ENCODE assay signal across 16 cellular contexts in genomic region chr12:96371138-96371786, GRCh38. TPM values are rescaled to one million over a fixed set of nuclear protein-coding genes. Genes with fewer than 3 reads are reported as not detected.
A peak's percentile ranks its signal among the peaks of the same experiment; 100 is the strongest.
DNase-seq lines count a peak whose midpoint lies in the region; ATAC-seq, FAIRE-seq and TF ChIP-seq lines count a peak whose summit lies in the region.
"Had no signal": no experiment of that assay in that cellular context is flagged by ENCODE, and none has a peak within 500 bp of the region (broad histone marks: within the 10 kb centered on the region; RNA-seq: fewer than 3 reads in every experiment).

No MANE protein-coding gene starts in this region.

- no peaks in the 10 kb centered on the region for H3K9me1 ChIP-seq in K562 (ENCODE audit: control insufficient read depth, insufficient read depth, low read length)

- CTCF ChIA-PET in K562 (lab: Yijun Ruan, JAX; ENCODE audit: low intra/inter-chr PET ratio), result no interaction called here

- POLR2A ChIA-PET in K562 (lab: Yijun Ruan, JAX), result interaction anchor here (0.6 to 2.2 kb wide), 7 partner anchors 10 to 109 kb away, joined by 3 to 11 read pairs (median 4); partner anchors contain the start of gene CDK17

- H3K4me2 ChIP-seq in K562 (ENCODE audit: insufficient read depth, low read length), result no peak overlapping the region; the same call in 1 of the 2 replicates

- TF ChIP-seq RAD21 in K562 (CRISPR knock-in tag; conservative IDR thresholded peaks at IDR 0.05 in 1 of 2, IDR thresholded peaks at IDR 0.05 in 1 of 2), result no peak

- peaks cover 6% of the 10 kb centered on the region for H3K36me3 Mint-ChIP-seq in activated naive CD8-positive, alpha-beta T cell
- peaks cover 16% of the 10 kb centered on the region for H3K36me3 Mint-ChIP-seq in activated naive CD8-positive, alpha-beta T cell treated with anti-CD3 and anti-CD28 coated beads for 36 hours
- peaks cover 1% of the 10 kb centered on the region for H3K36me3 Mint-ChIP-seq in memory B cell

- H3K4me3 ChIP-seq in K562 (no peak overlapping the region), subcutaneous abdominal adipose tissue (ENCODE audit: low read depth in 1 of 5, low read length in 5 of 5) (no peak overlapping the region), vagina (no peak overlapping the region)
- H3K4me3 ChIP-seq: body of pancreas had no signal

- H3K9me3 ChIP-seq in K562 (replicated peaks; ENCODE audit: control insufficient read depth, insufficient read depth, low read depth, low read length) (no peaks in the 10 kb centered on the region), subcutaneous abdominal adipose tissue (ENCODE audit: control insufficient read depth in 5 of 5, low read length in 5 of 5) (no peaks in the 10 kb centered on the region), vagina (no peaks in the 10 kb centered on the region)
- H3K9me3 ChIP-seq: body of pancreas had no signal

- H3K4me1 ChIP-seq in K562 (replicated peaks in 1 of 2; ENCODE audit: control insufficient read depth in 2 of 2, insufficient read depth in 2 of 2, low read length in 2 of 2) (peaks cover 14 to 47% of the 10 kb centered on the region in 2 experiments), subcutaneous abdominal adipose tissue (ENCODE audit: control insufficient read depth in 5 of 5, insufficient read depth in 5 of 5, low read length in 5 of 5) (peaks cover 5 to 59% (median 31%) of the 10 kb centered on the region in 5 donors), vagina (peaks cover 76% of the 10 kb centered on the region)

- no peaks in the 10 kb centered on the region for H4K20me1 ChIP-seq in K562 (replicated peaks; ENCODE audit: control insufficient read depth, insufficient read depth, low read length)

- H3K27me3 ChIP-seq in K562 (ENCODE audit: control insufficient read depth in 2 of 2, insufficient read depth in 2 of 2, low read length in 2 of 2), result no peaks in the 10 kb centered on the region
- H3K27me3 ChIP-seq in subcutaneous abdominal adipose tissue (ENCODE audit: control insufficient read depth in 5 of 5, insufficient read depth in 4 of 5, low read length in 5 of 5), result no peaks in the 10 kb centered on the region
- no peaks in the 10 kb centered on the region for H3K27me3 ChIP-seq in vagina
- H3K27me3 ChIP-seq: body of pancreas had no signal

- ATAC-seq in K562, result peak; percentile 59
- ATAC-seq in memory B cell (ENCODE audit: low read depth), result no peak
- no peak for ATAC-seq in GM19455 (IDR thresholded peaks at IDR 0.05; ENCODE audit: unreplicated experiment)
- ATAC-seq: body of pancreas, left cardiac atrium, Right ventricle myocardium inferior had no signal

- no peak overlapping the region for H2AFZ ChIP-seq in K562 (ENCODE audit: low read depth, low read length)

- peak; percentile 37 for FAIRE-seq in K562 (lab: Jason Lieb, UNC)

- TF ChIP-seq POLR2A in K562 (conservative IDR thresholded peaks at IDR 0.05), result no peak
- TF ChIP-seq POLR2A in vagina (IDR thresholded peaks at IDR 0.05), result no peak

- no peaks in the 10 kb centered on the region for H3K36me3 ChIP-seq in K562 (ENCODE audit: control insufficient read depth, insufficient read depth, low read length)
- no peaks in the 10 kb centered on the region for H3K36me3 ChIP-seq in subcutaneous abdominal adipose tissue (ENCODE audit: control insufficient read depth in 5 of 5, insufficient read depth in 5 of 5, low read length in 5 of 5)
- no peaks in the 10 kb centered on the region for H3K36me3 ChIP-seq in vagina

- TF ChIP-seq EP300 in K562 (IDR thresholded peaks at IDR 0.05; ENCODE audit: low read length), result peak; percentile 34; the same call in 1 of the 2 replicates

- peaks cover 96% of the 10 kb centered on the region for H3K79me2 ChIP-seq in K562 (ENCODE audit: control insufficient read depth, insufficient read depth, low read length)

- H3K4me1 Mint-ChIP-seq in activated naive CD8-positive, alpha-beta T cell (ENCODE audit: low read depth), result peaks cover 83% of the 10 kb centered on the region
- peaks cover 63% of the 10 kb centered on the region for H3K4me1 Mint-ChIP-seq in activated naive CD8-positive, alpha-beta T cell treated with anti-CD3 and anti-CD28 coated beads for 36 hours
- peaks cover 50% of the 10 kb centered on the region for H3K4me1 Mint-ChIP-seq in memory B cell

- WGBS in K562 (ENCODE audit: insufficient coverage, low coverage, missing lambda C conversion rate), result 10% methylated on average over 5 of the region's 5 CpGs

- TF ChIP-seq CTCF in K562 (IDR thresholded peaks at IDR 0.05 in 2 of 3, conservative IDR thresholded peaks at IDR 0.05 in 1 of 3; ENCODE audit: insufficient read depth in 2 of 3, low read depth in 1 of 3, low read length in 3 of 3), result no peak
- TF ChIP-seq CTCF in vagina (IDR thresholded peaks at IDR 0.05), result no peak

- peak overlapping the region; percentile 68 for H3K27ac Mint-ChIP-seq in activated naive CD8-positive, alpha-beta T cell
- no peak overlapping the region for H3K27ac Mint-ChIP-seq in activated naive CD8-positive, alpha-beta T cell treated with anti-CD3 and anti-CD28 coated beads for 36 hours
- peak overlapping the region; percentile 66 for H3K27ac Mint-ChIP-seq in memory B cell
- H3K27ac Mint-ChIP-seq: activated naive CD4-positive, alpha-beta T cell treated with anti-CD3 and anti-CD28 coated beads for 36 hours; T-helper 1 cell treated with Interleukin-12 subunit alpha and Interleukin-12 subunit beta and Interleukin-4 antibody, amounts not matched to agents 30 μg/mL and 1 μg/mL, for 36 hours had no signal

- peak overlapping the region; percentile 56; the same call in 1 of the 3 replicates for H3K27ac ChIP-seq in K562 (ENCODE audit: extremely low read depth, low read depth, low read length)
- H3K27ac ChIP-seq in subcutaneous abdominal adipose tissue (ENCODE audit: low read depth, low read length), result peak overlapping the region; percentile 33
- no peak overlapping the region for H3K27ac ChIP-seq in vagina

- no peak overlapping the region for H3K4me3 Mint-ChIP-seq in activated naive CD8-positive, alpha-beta T cell
- no peak overlapping the region for H3K4me3 Mint-ChIP-seq in activated naive CD8-positive, alpha-beta T cell treated with anti-CD3 and anti-CD28 coated beads for 36 hours
- no peak overlapping the region for H3K4me3 Mint-ChIP-seq in memory B cell
- H3K4me3 Mint-ChIP-seq: activated naive CD4-positive, alpha-beta T cell treated with anti-CD3 and anti-CD28 coated beads for 36 hours; T-helper 1 cell treated with Interleukin-12 subunit alpha and Interleukin-12 subunit beta and Interleukin-4 antibody, amounts not matched to agents 30 μg/mL and 1 μg/mL, for 36 hours had no signal

- no TSS peak for BruUV-seq in K562 (replicated peaks; lab: Mats Ljungman, UMichigan)

- H3K27me3 Mint-ChIP-seq in activated naive CD8-positive, alpha-beta T cell, result no peaks in the 10 kb centered on the region
- H3K27me3 Mint-ChIP-seq in activated naive CD8-positive, alpha-beta T cell treated with anti-CD3 and anti-CD28 coated beads for 36 hours, result no peaks in the 10 kb centered on the region
- no peaks in the 10 kb centered on the region for H3K27me3 Mint-ChIP-seq in memory B cell
- H3K27me3 Mint-ChIP-seq: CD8-positive, alpha-beta memory T cell had no signal

- no peak for DNase-seq in activated naive CD8-positive, alpha-beta T cell treated with anti-CD3 and anti-CD28 coated beads for 36 hours
- DNase-seq in K562 (ENCODE audit: extremely low read depth in 1 of 4, low spot score in 3 of 4), result peak in 1 of 4 experiments; percentile 85
- no peak for DNase-seq in memory B cell (ENCODE audit: low spot score in 2 of 2)
- no peak for DNase-seq in vagina (ENCODE audit: extremely low spot score in 2 of 2)
- no peak for DNase-seq in LoVo (ENCODE audit: low spot score)
- DNase-seq: activated naive CD4-positive, alpha-beta T cell treated with anti-CD3 and anti-CD28 coated beads for 36 hours; body of pancreas; CD8-positive, alpha-beta memory T cell; left cardiac atrium; NCI-H1048; NCI-H2171 had no signal

- H3K9me3 Mint-ChIP-seq in activated naive CD8-positive, alpha-beta T cell (ENCODE audit: low read depth), result no peaks in the 10 kb centered on the region
- H3K9me3 Mint-ChIP-seq in activated naive CD8-positive, alpha-beta T cell treated with anti-CD3 and anti-CD28 coated beads for 36 hours, result no peaks in the 10 kb centered on the region
- H3K9me3 Mint-ChIP-seq in memory B cell, result no peaks in the 10 kb centered on the region
- H3K9me3 Mint-ChIP-seq: activated naive CD4-positive, alpha-beta T cell treated with anti-CD3 and anti-CD28 coated beads for 36 hours; CD8-positive, alpha-beta memory T cell; T-helper 1 cell treated with Interleukin-12 subunit alpha and Interleukin-12 subunit beta and Interleukin-4 antibody, amounts not matched to agents 30 μg/mL and 1 μg/mL, for 36 hours had no signal

- intact Hi-C loops in K562 (cut with micrococcal nuclease), result loop anchor here (10.0 kb wide), 1 partner anchor 56 kb away; no protein-coding TSS in a partner anchor
- intact Hi-C loops in vagina (cut with DNase I), result no loop called here

- in situ Hi-C loops in K562 (cut with MboI), result no loop called here

- H3K9ac ChIP-seq in K562 (ENCODE audit: insufficient read depth in 1 of 2, low read depth in 2 of 2, low read length in 2 of 2), result no peak overlapping the region
- no peak overlapping the region for H3K9ac ChIP-seq in subcutaneous abdominal adipose tissue (ENCODE audit: low read length in 5 of 5)

TF ChIP-seq in K562, 482 proteins besides CTCF, POLR2A, EP300 and RAD21 (continues in another document):
- TF ChIP-seq RHOXF2B (CRISPR knock-in tag; conservative IDR thresholded peaks at IDR 0.05), result no peak
- no peak for TF ChIP-seq ZNF445 (CRISPR knock-in tag; IDR thresholded peaks at IDR 0.05; ENCODE audit: low read depth)
- no peak for TF ChIP-seq TEAD1 (CRISPR knock-in tag; IDR thresholded peaks at IDR 0.05)

RNA-seq across cellular contexts. Expression of gene CDK17, which starts 29.0 kb away (rescaled TPM):
- total RNA-seq in activated naive CD8-positive, alpha-beta T cell treated with anti-CD3 and anti-CD28 coated beads for 36 hours, result 10 to 100 TPM; 30.1 to 31.7 TPM
- 65.9 and 172 TPM in 2 replicates for total RNA-seq in K562 (2011; cell fraction: chromatin; rRNA removed; ENCODE audit: low replicate concordance)
- total RNA-seq in K562 (2011; cell fraction: nucleolus; rRNA removed), result 32.7 and 54.6 TPM in 2 replicates
- 69.6 and 109 TPM in 2 replicates for total RNA-seq in K562 (2011; cell fraction: nucleoplasm; rRNA removed)
- total RNA-seq in K562 (2014; rRNA removed) (16.8 and 17.5 TPM in 2 replicates), K562 (2014; rRNA removed; fragmentation: Illumina TruSeq; extraction: Trizol) (33.0 and 40.7 TPM in 2 replicates), K562 (2015; rRNA removed; fragmentation: Illumina TruSeq; extraction: Trizol) (32.5 and 39.3 TPM in 2 replicates), K562 (2021) (21.1 and 24.6 TPM in 2 replicates), vagina (72.4 TPM)
- polyA plus RNA-seq in K562 (2011; rRNA removed) (18.6 and 21.6 TPM in 2 replicates), K562 (2014; fragmentation: Illumina TruSeq; extraction: Trizol) (27.8 and 35.1 TPM in 2 replicates), K562 (2014; fragmentation: Nextera tagmentation; extraction: Ambion mirVana) (1 to 10 TPM; 4.8 to 5.4 TPM), K562 (2014; rRNA removed) (12.9 and 13.9 TPM in 2 replicates)
- polyA plus RNA-seq in K562 (2011; cell fraction: cytosol; rRNA removed), result 5.4 and 12.0 TPM in 2 replicates
- polyA plus RNA-seq in K562 (2011; cell fraction: nucleus; rRNA removed), result 18.3 and 30.3 TPM in 2 replicates
- 13.1 and 14.2 TPM in 2 replicates for polyA plus RNA-seq in K562 (2012)
- 80.0 and 84.5 TPM in 2 replicates for polyA minus RNA-seq in K562 (2011; rRNA and poly(A)+ RNA removed)
- 20.4 and 29.0 TPM in 2 replicates for polyA minus RNA-seq in K562 (2011; cell fraction: cytosol; rRNA and poly(A)+ RNA removed)
- polyA minus RNA-seq in K562 (2011; cell fraction: nucleus; rRNA and poly(A)+ RNA removed), result 45.0 and 95.5 TPM in 2 replicates
